Comparison of ENCODE assay signal across 18 cellular contexts in the genomic region with DNA sequence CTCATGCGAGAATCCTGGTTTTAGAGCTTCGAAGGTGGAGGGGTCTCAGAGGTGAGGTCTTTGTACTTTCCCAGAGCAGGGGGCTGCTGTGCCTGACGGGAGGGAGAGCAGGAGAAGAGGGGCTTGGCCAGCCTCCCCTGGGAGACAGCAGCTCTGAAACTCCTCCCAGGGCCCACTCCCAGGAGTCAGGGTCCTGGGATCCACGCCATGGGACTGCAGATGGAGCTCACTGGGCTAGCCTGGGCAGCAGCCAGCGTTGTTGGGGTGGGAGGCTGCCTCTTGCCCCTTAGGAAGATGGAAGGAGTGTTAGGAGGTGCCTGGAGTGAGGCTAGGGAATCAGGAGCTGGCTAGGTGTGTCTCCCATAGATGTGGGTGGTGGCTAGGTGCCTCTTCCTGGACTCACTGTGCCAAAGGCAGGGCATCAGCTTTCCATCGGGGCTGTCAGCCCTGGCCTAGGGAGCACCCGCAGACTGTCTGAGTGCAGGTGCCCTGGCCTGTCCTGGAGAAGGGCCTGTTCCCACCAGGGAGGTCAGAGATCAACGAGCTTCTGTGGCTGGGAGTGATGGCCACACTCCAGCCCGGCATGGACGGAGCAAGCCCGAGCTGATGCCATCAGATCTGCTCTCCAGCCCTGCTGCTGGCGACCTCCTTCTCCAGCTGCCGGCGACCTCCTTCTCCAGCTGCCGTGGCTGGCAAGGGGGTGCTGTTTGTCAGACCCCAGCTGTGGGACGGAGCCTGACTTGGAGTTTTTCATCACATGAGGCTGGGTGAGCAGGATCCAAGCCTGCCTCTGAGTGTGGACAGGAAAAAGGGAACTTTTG.
DNase-seq lines count a peak whose midpoint lies in the region; ATAC-seq and TF ChIP-seq lines count a peak whose summit lies in the region.
"Had no signal": no experiment of that assay in that cellular context is flagged by ENCODE, and none has a peak within 500 bp of the region (broad histone marks: within the 10 kb centered on the region; RNA-seq: fewer than 3 reads in every experiment).

No MANE protein-coding gene starts in this region.

- H3K4me3 ChIP-seq in left ventricle myocardium inferior = no peak overlapping the region
- H3K4me3 ChIP-seq in heart right ventricle = no peak overlapping the region

- H3K4me1 Mint-ChIP-seq in neural crest cell = peaks cover 11% of the 10 kb centered on the region
- H3K4me1 Mint-ChIP-seq in activated T-helper 17 cell treated with anti-CD3 and anti-CD28 coated beads, Interleukin-2, amount 50 U/mL, for 72 hours = peaks cover 5% of the 10 kb centered on the region

- H3K9me3 ChIP-seq in left ventricle myocardium inferior (replicated peaks) = peaks cover 8% of the 10 kb centered on the region
- peaks cover 0 to 8% (median 0%) of the 10 kb centered on the region in 11 donors for H3K9me3 ChIP-seq in heart right ventricle

- intact Hi-C loops in Right ventricle myocardium inferior (cut with DNase I) = no loop called here
- intact Hi-C loops in left ventricle myocardium inferior (cut with micrococcal nuclease) = loop anchor here (10.0 kb wide), 1 partner anchor 292 kb away; no protein-coding TSS in a partner anchor
- intact Hi-C loops in heart right ventricle (cut with DNase I) = no loop called here

- TF ChIP-seq CTCF in left ventricle myocardium inferior (IDR thresholded peaks at IDR 0.05; ENCODE audit: borderline replicate concordance) (no peak), heart right ventricle (IDR thresholded peaks at IDR 0.05) (no peak), neural crest cell (conservative IDR thresholded peaks at IDR 0.05) (no peak)

- H3K27me3 ChIP-seq in left ventricle myocardium inferior (ENCODE audit: low read depth) (no peaks in the 10 kb centered on the region), heart right ventricle (no peaks in the 10 kb centered on the region)

- no peaks in the 10 kb centered on the region for H3K27me3 Mint-ChIP-seq in neural crest cell (ENCODE audit: low read depth)
- peaks cover 7% of the 10 kb centered on the region for H3K27me3 Mint-ChIP-seq in activated T-helper 17 cell treated with anti-CD3 and anti-CD28 coated beads, Interleukin-2, amount 50 U/mL, for 72 hours

- H3K36me3 Mint-ChIP-seq in neural crest cell (ENCODE audit: low read depth) = no peaks in the 10 kb centered on the region
- H3K36me3 Mint-ChIP-seq in activated T-helper 17 cell treated with anti-CD3 and anti-CD28 coated beads, Interleukin-2, amount 50 U/mL, for 72 hours (ENCODE audit: low read depth) = no peaks in the 10 kb centered on the region
- H3K36me3 Mint-ChIP-seq: natural killer cell treated with Interleukin-12 subunit alpha and Interleukin-12 subunit beta and Interleukin-15 and Interleukin-18, amount 100 ng/mL, for 72 hours had no signal

- H3K36me3 ChIP-seq in left ventricle myocardium inferior (no peaks in the 10 kb centered on the region), heart right ventricle (no peaks in the 10 kb centered on the region)

- 74 to 75% methylated on average over 16 of the region's 16 CpGs for WGBS in heart right ventricle, 2 donors

- H3K27ac Mint-ChIP-seq in neural crest cell (ENCODE audit: unreplicated experiment) = peak overlapping the region; percentile 44
- H3K27ac Mint-ChIP-seq in activated T-helper 17 cell treated with anti-CD3 and anti-CD28 coated beads, Interleukin-2, amount 50 U/mL, for 72 hours = no peak overlapping the region
- H3K27ac Mint-ChIP-seq: natural killer cell treated with Interleukin-12 subunit alpha and Interleukin-12 subunit beta and Interleukin-15 and Interleukin-18, amount 100 ng/mL, for 72 hours had no signal

- no peaks in the 10 kb centered on the region for H3K9me3 Mint-ChIP-seq in neural crest cell
- no peaks in the 10 kb centered on the region for H3K9me3 Mint-ChIP-seq in activated T-helper 17 cell treated with anti-CD3 and anti-CD28 coated beads, Interleukin-2, amount 50 U/mL, for 72 hours
- H3K9me3 Mint-ChIP-seq: H9; natural killer cell treated with Interleukin-12 subunit alpha and Interleukin-12 subunit beta and Interleukin-15 and Interleukin-18, amount 100 ng/mL, for 72 hours had no signal

- no peak overlapping the region for H3K27ac ChIP-seq in left ventricle myocardium inferior (replicated peaks)
- H3K27ac ChIP-seq in heart right ventricle = peak overlapping the region in 1 of 10 donors; percentile 43

- H3K4me1 ChIP-seq in left ventricle myocardium inferior (no peaks in the 10 kb centered on the region), heart right ventricle (peaks cover 0 to 15% (median 0%) of the 10 kb centered on the region in 9 donors)

- peak; percentile 24 for ATAC-seq in Right ventricle myocardium inferior
- peak in 6 of 8 donors; percentile 8 to 57 (median 29) for ATAC-seq in heart right ventricle
- ATAC-seq in esophagus mucosa = no peak
- no peak for ATAC-seq in activated T-helper 17 cell treated with anti-CD3 and anti-CD28 coated beads, Interleukin-2, amount 50 U/mL, for 72 hours (replicated peaks)
- ATAC-seq: natural killer cell treated with Interleukin-12 subunit alpha and Interleukin-12 subunit beta and Interleukin-15 and Interleukin-18, amount 100 ng/mL, for 72 hours had no signal

- peak; percentile 72 for DNase-seq in Right ventricle myocardium inferior (ENCODE audit: missing footprints)
- DNase-seq in left ventricle myocardium inferior = no peak
- peak in 1 of 2 donors; percentile 42 for DNase-seq in heart right ventricle
- no peak for DNase-seq in neural crest cell (ENCODE audit: low read depth, low spot score)
- no peak for DNase-seq in HuH-7.5 (ENCODE audit: low spot score)
- DNase-seq in activated CD4-positive, CD25-positive, alpha-beta regulatory T cell (lab: John Stamatoyannopoulos, UW) = no peak
- DNase-seq: activated CD4-positive, CD25-positive, alpha-beta regulatory T cell treated with anti-CD3 and anti-CD28 coated beads, Interleukin-2, amount 50 U/mL, for 72 hours; amygdala; cerebellar nuclear complex; foreskin melanocyte; GF-D8; NCI-H2029 treated with DMSO at 0.1 percent for 48 hours; NCI-H510A; SHP77 treated with DMSO at 0.1 percent for 48 hours had no signal

- no peak overlapping the region for H3K4me3 Mint-ChIP-seq in neural crest cell
- no peak overlapping the region for H3K4me3 Mint-ChIP-seq in activated T-helper 17 cell treated with anti-CD3 and anti-CD28 coated beads, Interleukin-2, amount 50 U/mL, for 72 hours
- H3K4me3 Mint-ChIP-seq: H9; natural killer cell treated with Interleukin-12 subunit alpha and Interleukin-12 subunit beta and Interleukin-15 and Interleukin-18, amount 100 ng/mL, for 72 hours had no signal

Comparison
In these comparisons a context has a peak if more than half of its experiments do, and no peak if none do; other contexts are left out.
1. ATAC-seq: peak in Right ventricle myocardium inferior (single experiment) and heart right ventricle (6 of 8); none in esophagus mucosa (single experiment) and activated T-helper 17 cell treated with anti-CD3 and anti-CD28 coated beads, Interleukin-2, amount 50 U/mL, for 72 hours (single experiment).